In genomic region chr4:95213361-95213760, GRCh38 we compare ENCODE assay signal across 1 cellular context.
TF ChIP-seq lines count a peak whose summit lies in the region.

No MANE protein-coding gene starts in this region.

TF ChIP-seq in SK-N-SH treated with all-trans-retinoic acid at 6 μM for 48 hours, 23 proteins besides CTCF, POLR2A, EP300 and RAD21 (continued from another document):
- TF ChIP-seq PATZ1 (CRISPR knock-in tag; IDR thresholded peaks at IDR 0.05; ENCODE audit: borderline replicate concordance) (no peak), TOX (CRISPR knock-in tag; IDR thresholded peaks at IDR 0.05; ENCODE audit: borderline replicate concordance) (no peak), ZC3H10 (CRISPR knock-in tag; IDR thresholded peaks at IDR 0.05) (no peak), ZNF70 (CRISPR knock-in tag; IDR thresholded peaks at IDR 0.05) (no peak), SNAI2 (CRISPR knock-in tag; IDR thresholded peaks at IDR 0.05) (no peak), ISL1 (CRISPR knock-in tag; IDR thresholded peaks at IDR 0.05) (no peak), ARNTL (CRISPR knock-in tag; IDR thresholded peaks at IDR 0.05; ENCODE audit: borderline replicate concordance, low read depth) (no peak), TSHZ2 (CRISPR knock-in tag; IDR thresholded peaks at IDR 0.05) (no peak), PPARA (CRISPR knock-in tag; IDR thresholded peaks at IDR 0.05; ENCODE audit: borderline replicate concordance) (no peak), ZNF565 (CRISPR knock-in tag; conservative IDR thresholded peaks at IDR 0.05; ENCODE audit: low read depth) (no peak), BACH2 (CRISPR knock-in tag; IDR thresholded peaks at IDR 0.05; ENCODE audit: borderline replicate concordance) (no peak)
- TF ChIP-seq, protein P1, sequence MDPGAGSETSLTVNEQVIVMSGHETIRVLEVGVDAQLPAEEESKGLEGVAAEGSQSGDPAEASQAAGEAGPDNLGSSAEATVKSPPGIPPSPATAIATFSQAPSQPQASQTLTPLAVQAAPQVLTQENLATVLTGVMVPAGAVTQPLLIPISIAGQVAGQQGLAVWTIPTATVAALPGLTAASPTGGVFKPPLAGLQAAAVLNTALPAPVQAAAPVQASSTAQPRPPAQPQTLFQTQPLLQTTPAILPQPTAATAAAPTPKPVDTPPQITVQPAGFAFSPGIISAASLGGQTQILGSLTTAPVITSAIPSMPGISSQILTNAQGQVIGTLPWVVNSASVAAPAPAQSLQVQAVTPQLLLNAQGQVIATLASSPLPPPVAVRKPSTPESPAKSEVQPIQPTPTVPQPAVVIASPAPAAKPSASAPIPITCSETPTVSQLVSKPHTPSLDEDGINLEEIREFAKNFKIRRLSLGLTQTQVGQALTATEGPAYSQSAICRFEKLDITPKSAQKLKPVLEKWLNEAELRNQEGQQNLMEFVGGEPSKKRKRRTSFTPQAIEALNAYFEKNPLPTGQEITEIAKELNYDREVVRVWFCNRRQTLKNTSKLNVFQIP (CRISPR knock-in tag; IDR thresholded peaks at IDR 0.05; ENCODE audit: borderline replicate concordance, low read depth): no peak
TF ChIP-seq in SK-N-SH treated with all-trans-retinoic acid at 6 μM for 48 hours: peak in this region for 0.
